1 cellular context compared by ENCODE assay signal in genomic region chr19:41958367-41959055, GRCh38.
TF ChIP-seq lines count a peak whose summit lies in the region.

No MANE protein-coding gene starts in this region.

TF ChIP-seq in HepG2, 621 proteins besides CTCF, POLR2A, EP300 and RAD21 (continued from another document and continues in another):
- TF ChIP-seq ZNF18 (CRISPR knock-in tag; IDR thresholded peaks at IDR 0.05; ENCODE audit: insufficient replicate concordance), result no peak
- TF ChIP-seq REL (CRISPR knock-in tag; conservative IDR thresholded peaks at IDR 0.05), result no peak
- TF ChIP-seq SNAPC2 (CRISPR knock-in tag; IDR thresholded peaks at IDR 0.05), result no peak
- TF ChIP-seq ZNF839 (CRISPR knock-in tag; IDR thresholded peaks at IDR 0.05; ENCODE audit: borderline replicate concordance), result 0 out of 2 replicates have a peak, but pooled peaks have one; percentile 1
- no peak for TF ChIP-seq SOX5 (CRISPR knock-in tag; IDR thresholded peaks at IDR 0.05; ENCODE audit: borderline replicate concordance)
- no peak for TF ChIP-seq ARID2 (CRISPR knock-in tag; IDR thresholded peaks at IDR 0.05; ENCODE audit: borderline replicate concordance)
- TF ChIP-seq THYN1 (CRISPR knock-in tag; IDR thresholded peaks at IDR 0.05; ENCODE audit: borderline replicate concordance, low read depth), result no peak
- no peak for TF ChIP-seq NR2F2 (IDR thresholded peaks at IDR 0.05; ENCODE audit: borderline replicate concordance, low read depth)
- TF ChIP-seq ZNF160 (CRISPR knock-in tag; IDR thresholded peaks at IDR 0.05), result no peak
- no peak for TF ChIP-seq ATF1 (CRISPR knock-in tag; IDR thresholded peaks at IDR 0.05)
- no peak for TF ChIP-seq ZNF691 (CRISPR knock-in tag; IDR thresholded peaks at IDR 0.05; ENCODE audit: borderline replicate concordance, low read depth)
- TF ChIP-seq ZNF83 (CRISPR knock-in tag; IDR thresholded peaks at IDR 0.05; ENCODE audit: borderline replicate concordance), result no peak
- TF ChIP-seq TAF1 (CRISPR knock-in tag; IDR thresholded peaks at IDR 0.05), result peak; percentile 60
- TF ChIP-seq ZNF563 (CRISPR knock-in tag; IDR thresholded peaks at IDR 0.05), result no peak
- no peak for TF ChIP-seq MTF1 (CRISPR knock-in tag; IDR thresholded peaks at IDR 0.05)
- no peak for TF ChIP-seq ZNF619 (CRISPR knock-in tag; IDR thresholded peaks at IDR 0.05)
- no peak for TF ChIP-seq MYNN (CRISPR knock-in tag; IDR thresholded peaks at IDR 0.05; ENCODE audit: low read depth)
- TF ChIP-seq ZNF567 (CRISPR knock-in tag; IDR thresholded peaks at IDR 0.05; ENCODE audit: borderline replicate concordance), result 0 out of 2 replicates have a peak, but pooled peaks have one; percentile 9
- TF ChIP-seq JDP2 (CRISPR knock-in tag; IDR thresholded peaks at IDR 0.05; ENCODE audit: borderline replicate concordance), result no peak
- no peak for TF ChIP-seq CENPBD1 (CRISPR knock-in tag; IDR thresholded peaks at IDR 0.05; ENCODE audit: borderline replicate concordance, low read depth)
- TF ChIP-seq SOX13 (IDR thresholded peaks at IDR 0.05), result no peak
- TF ChIP-seq SOX13 (CRISPR knock-in tag; conservative IDR thresholded peaks at IDR 0.05 in 1 of 2, IDR thresholded peaks at IDR 0.05 in 1 of 2), result no peak
- no peak for TF ChIP-seq HOXD1 (CRISPR knock-in tag; IDR thresholded peaks at IDR 0.05)
- no peak for TF ChIP-seq RNF219 (CRISPR knock-in tag; IDR thresholded peaks at IDR 0.05)
- TF ChIP-seq KIAA2018 (CRISPR knock-in tag; IDR thresholded peaks at IDR 0.05; ENCODE audit: borderline replicate concordance), result no peak
- no peak for TF ChIP-seq NFRKB (IDR thresholded peaks at IDR 0.05)
- no peak for TF ChIP-seq RARA (CRISPR knock-in tag; IDR thresholded peaks at IDR 0.05)
- no peak for TF ChIP-seq ETV6 (CRISPR knock-in tag; conservative IDR thresholded peaks at IDR 0.05)
- TF ChIP-seq ZNF234 (CRISPR knock-in tag; conservative IDR thresholded peaks at IDR 0.05), result peak; percentile 68; the same call in 1 of the 2 replicates
- TF ChIP-seq FOXP1 (IDR thresholded peaks at IDR 0.05), result no peak
- TF ChIP-seq FOXP1 (CRISPR knock-in tag; IDR thresholded peaks at IDR 0.05), result no peak
- TF ChIP-seq ATF5 (CRISPR knock-in tag; IDR thresholded peaks at IDR 0.05; ENCODE audit: low read depth), result no peak
- TF ChIP-seq ZNF589 (CRISPR knock-in tag; conservative IDR thresholded peaks at IDR 0.05), result no peak
- no peak for TF ChIP-seq ZNF207 (IDR thresholded peaks at IDR 0.05; ENCODE audit: borderline replicate concordance)
- peak; percentile 86 for TF ChIP-seq CSRNP1 (CRISPR knock-in tag; IDR thresholded peaks at IDR 0.05)
- TF ChIP-seq ATRX (CRISPR knock-in tag; IDR thresholded peaks at IDR 0.05; ENCODE audit: borderline replicate concordance), result no peak
- TF ChIP-seq ZNF253 (CRISPR knock-in tag; IDR thresholded peaks at IDR 0.05; ENCODE audit: borderline replicate concordance), result 0 out of 2 replicates have a peak, but pooled peaks have one; percentile 71
- TF ChIP-seq RCOR2 (CRISPR knock-in tag; IDR thresholded peaks at IDR 0.05), result no peak
- no peak for TF ChIP-seq ARID5B (CRISPR knock-in tag; IDR thresholded peaks at IDR 0.05)
- peak; percentile 79; the same call in 1 of the 2 replicates for TF ChIP-seq ZNF670 (CRISPR knock-in tag; IDR thresholded peaks at IDR 0.05; ENCODE audit: borderline replicate concordance)
- TF ChIP-seq BCL3 (CRISPR knock-in tag; IDR thresholded peaks at IDR 0.05), result no peak
- peak; percentile 53 for TF ChIP-seq POLR2AphosphoS5 (IDR thresholded peaks at IDR 0.05; ENCODE audit: low read depth, low read length)
- TF ChIP-seq MAFG (CRISPR knock-in tag; IDR thresholded peaks at IDR 0.05), result no peak
- no peak for TF ChIP-seq ZNF232 (CRISPR knock-in tag; IDR thresholded peaks at IDR 0.05; ENCODE audit: borderline replicate concordance)
- 0 out of 2 replicates have a peak, but pooled peaks have one; percentile 17 for TF ChIP-seq RFXAP (CRISPR knock-in tag; IDR thresholded peaks at IDR 0.05; ENCODE audit: borderline replicate concordance)
